In the genomic region with DNA sequence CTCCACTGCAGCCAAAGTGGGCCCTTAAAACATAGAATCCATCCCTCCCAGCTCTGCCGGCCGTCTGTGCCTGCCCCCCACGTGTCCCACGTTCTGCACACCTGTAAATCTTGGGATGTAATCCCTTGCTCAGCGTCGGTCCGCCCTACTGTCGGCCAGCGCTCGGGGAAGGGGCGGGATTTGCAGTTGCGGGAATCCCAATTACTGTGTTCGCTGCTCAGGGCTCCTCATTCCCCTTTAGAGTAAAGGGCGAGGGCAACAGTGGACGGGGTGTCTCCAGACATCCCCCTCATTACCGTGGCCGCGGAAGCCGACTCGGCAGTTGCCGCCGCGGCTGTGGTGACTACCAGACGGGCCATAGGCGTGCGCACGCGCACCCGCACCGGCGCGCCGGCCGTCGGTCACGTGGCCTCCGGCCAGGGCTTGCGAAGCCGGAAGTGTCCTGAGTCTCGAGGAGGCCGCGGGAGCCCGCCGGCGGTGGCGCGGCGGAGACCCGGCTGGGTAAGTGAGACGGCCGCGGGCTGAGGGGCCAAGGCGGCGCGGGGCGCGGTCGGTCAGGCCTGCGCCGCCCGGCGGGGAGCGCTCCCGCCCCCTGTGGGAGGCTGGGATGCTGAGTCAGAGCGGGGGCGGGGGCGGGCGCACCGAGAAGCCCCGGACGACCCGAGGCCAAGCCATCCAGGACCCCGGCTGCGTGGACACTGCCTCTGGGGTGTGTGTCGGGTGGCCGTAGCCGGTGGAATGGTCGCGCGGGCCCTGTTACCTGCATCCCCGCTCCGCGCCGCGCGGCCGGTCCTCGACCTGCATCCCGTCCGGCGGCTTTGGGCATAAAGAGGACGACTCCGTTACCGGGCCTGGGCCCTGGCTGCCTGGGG, we compare ENCODE assay signal across 8 cellular contexts. TPM values are rescaled to one million over a fixed set of nuclear protein-coding genes. Genes with fewer than 3 reads are reported as not detected.
DNase-seq lines count a peak whose midpoint lies in the region; ATAC-seq and TF ChIP-seq lines count a peak whose summit lies in the region.

A gene (plus strand): TSS at position 434 of the 872 bp plus-strand sequence. CDS start 3,751 bp downstream, outside the sequence.

- peak; percentile 93 for ATAC-seq in HG02588 (IDR thresholded peaks at IDR 0.05; ENCODE audit: unreplicated experiment)

- DNase-seq in NCI-H1092 (lab: John Stamatoyannopoulos, UW) (peak; percentile 60), T-helper 1 cell (peak; percentile 34 to 71 (median 49)), amygdala (lab: John Stamatoyannopoulos, UW) (peak; percentile 23 to 94 (median 82)), right atrium auricular region (ENCODE audit: low spot score) (peak; percentile 93), putamen (ENCODE audit: low spot score) (peak; percentile 85), vagina (ENCODE audit: extremely low spot score in 2 of 2) (peak in 1 of 2 donors; percentile 91)

- peak in 1 of 2 donors; percentile 81 for TF ChIP-seq POLR2A in vagina (IDR thresholded peaks at IDR 0.05)

- no peaks in the 10 kb centered on the region for H3K27me3 ChIP-seq in right atrium auricular region
- no peaks in the 10 kb centered on the region for H3K27me3 ChIP-seq in vagina

- no peaks in the 10 kb centered on the region for H3K9me3 ChIP-seq in right atrium auricular region
- no peaks in the 10 kb centered on the region for H3K9me3 ChIP-seq in vagina

- H3K4me3 ChIP-seq in right atrium auricular region (peak within 1 kb of the TSS; percentile 95 to 96), vagina (peak within 1 kb of the TSS; percentile 89 to 96)

- intact Hi-C loops in vagina (cut with DNase I) = no loop called here

- H3K36me3 ChIP-seq in right atrium auricular region (no peaks in the 10 kb centered on the region), vagina (peaks cover 0 to 5% of the 10 kb centered on the region in 2 donors)

- H3K4me1 ChIP-seq in right atrium auricular region = peaks cover 0 to 20% of the 10 kb centered on the region in 2 donors
- H3K4me1 ChIP-seq in vagina = peaks cover 30% of the 10 kb centered on the region

- peak within 1 kb of the TSS; percentile 97 to 98 for H3K27ac ChIP-seq in right atrium auricular region
- peak within 1 kb of the TSS; percentile 99 for H3K27ac ChIP-seq in vagina

- TF ChIP-seq CTCF in GM12872 (IDR thresholded peaks at IDR 0.05; ENCODE audit: insufficient read depth, low read depth, low read length) (0 out of 3 replicates have a peak, but pooled peaks have one; percentile 4), right atrium auricular region (IDR thresholded peaks at IDR 0.05) (peak in 1 of 2 donors; percentile 38), vagina (IDR thresholded peaks at IDR 0.05) (peak in 1 of 3 experiments; percentile 21)

RNA-seq across cellular contexts. Expression of the gene that starts here (rescaled TPM):
- total RNA-seq in right atrium auricular region (10 to 100 TPM; 11.3 to 12.2 TPM), vagina (29.0 TPM)
